In the genomic region with DNA sequence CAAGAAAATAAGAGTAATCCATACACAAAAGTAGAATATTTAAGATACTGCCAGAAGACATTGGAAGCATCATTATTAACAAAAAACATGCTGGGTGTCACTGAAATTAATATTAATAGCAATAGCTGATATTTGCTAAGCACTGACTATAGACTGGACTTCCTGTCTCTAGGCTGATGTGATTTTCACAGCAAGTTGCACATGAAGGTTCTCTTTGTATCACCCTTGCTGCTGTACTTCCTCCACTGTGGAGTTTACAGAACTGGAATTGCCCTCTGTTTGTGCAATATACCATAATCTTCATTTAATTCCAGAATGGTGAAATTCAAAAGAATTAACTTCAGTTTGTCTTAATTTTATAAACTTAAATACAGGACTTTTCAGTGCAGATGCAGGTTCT, we compare ENCODE assay signal across 26 cellular contexts.
"Had no signal": no experiment of that assay in that cellular context is flagged by ENCODE, and none has a peak within 500 bp of the region (broad histone marks: within the 10 kb centered on the region; RNA-seq: fewer than 3 reads in every experiment).

No MANE protein-coding gene starts in this region.

- H2AFZ ChIP-seq: parathyroid adenoma had no signal

- ATAC-seq: naive thymus-derived CD8-positive, alpha-beta T cell; natural killer cell treated with Interleukin-12 subunit alpha and Interleukin-12 subunit beta and Interleukin-15 and Interleukin-18, amount 100 ng/mL, for 72 hours; psoas muscle; right cardiac atrium; right lobe of liver; stimulated activated effector memory CD8-positive, alpha-beta T cell treated with anti-CD3 and anti-CD28 coated beads, Interleukin-12 subunit alpha, Interleukin-12 subunit beta, amount 100 ng/mL, for 72 hours; stimulated activated naive B cell treated with anti-CD40 and anti-IgM and Interleukin-4, amounts not matched to agents 10 μg/mL and 1 μg/mL and 100 μg/mL, for 72 hours had no signal

- H3K27me3 ChIP-seq: right lobe of liver, sigmoid colon, stomach, thyroid gland, tibial nerve, upper lobe of left lung, uterus had no signal

- FAIRE-seq: small intestine had no signal

- H3K36me3 ChIP-seq: neutrophil, right lobe of liver, sigmoid colon, stomach, thoracic aorta, thyroid gland, tibial nerve, upper lobe of left lung, uterus had no signal

- H3K4me3 ChIP-seq: psoas muscle, right lobe of liver, sigmoid colon, stomach, thoracic aorta, thyroid gland, tibial nerve, upper lobe of left lung, uterus had no signal

- H3K9me3 ChIP-seq: neutrophil, psoas muscle, right lobe of liver, sigmoid colon, stomach, thoracic aorta, thyroid gland, tibial nerve, upper lobe of left lung, uterus had no signal

- H3K27ac ChIP-seq: neutrophil, parathyroid adenoma, psoas muscle, right lobe of liver, sigmoid colon, stomach, thoracic aorta, thyroid gland, tibial nerve, upper lobe of left lung, uterus had no signal

- DNase-seq: naive thymus-derived CD8-positive, alpha-beta T cell; nephron progenitor cell; nucleus accumbens; posterior cingulate gyrus; psoas muscle; right cardiac atrium; right lobe of liver; sigmoid colon; small intestine; stimulated activated CD4-positive, alpha-beta T cell treated with anti-CD3 and anti-CD28 coated beads, Interleukin-15, amount 100 ng/mL, for 24 hours; stimulated activated CD4-positive, alpha-beta T cell treated with anti-CD3 and anti-CD28 coated beads, Interleukin-2, amount 100 ng/mL, for 24 hours; stimulated activated CD4-positive, alpha-beta T cell treated with anti-CD3 and anti-CD28 coated beads, Interleukin-2, amount 100 ng/mL, for 48 hours; stimulated activated CD4-positive, alpha-beta T cell treated with anti-CD3 and anti-CD28 coated beads, Interleukin-4, amount 100 ng/mL, for 24 hours; stimulated activated naive B cell treated with anti-CD40 and anti-IgM and Interleukin-4, amounts not matched to agents 10 μg/mL and 1 μg/mL and 100 μg/mL, for 72 hours; stimulated activated naive CD4-positive, alpha-beta T cell treated with Interleukin-2 at 50 U/mL for 16 hours; stomach; thyroid gland; trophoblast cell; upper lobe of left lung; uterus had no signal

- H3K9ac ChIP-seq: parathyroid adenoma had no signal

- H3K79me2 ChIP-seq: parathyroid adenoma had no signal

- H3K4me1 ChIP-seq: parathyroid adenoma, psoas muscle, right lobe of liver, stomach, thyroid gland, tibial nerve, upper lobe of left lung, uterus had no signal
